In genomic region chr17:82037113-82037888, GRCh38 we compare ENCODE assay signal across 8 cellular contexts. TPM values are rescaled to one million over a fixed set of nuclear protein-coding genes. Genes with fewer than 3 reads are reported as not detected.
A peak's percentile ranks its signal among the peaks of the same experiment; 100 is the strongest.
DNase-seq lines count a peak whose midpoint lies in the region; ATAC-seq, FAIRE-seq and TF ChIP-seq lines count a peak whose summit lies in the region.

DCXR (minus strand) TSS chr17:82037697; CDS start chr17:82037682, 15 bp downstream.

- H3K36me3 ChIP-seq in DND-41 (ENCODE audit: insufficient read depth, low read length) (peaks cover 28% of the 10 kb centered on the region), Karpas-422 (ENCODE audit: insufficient read depth, low read length) (no peaks in the 10 kb centered on the region)

- TF ChIP-seq CTCF in DND-41 (IDR thresholded peaks at IDR 0.05; ENCODE audit: borderline replicate concordance, extremely low read depth, low read length, poor library complexity, severe bottlenecking), result peak; percentile 93

- DNase-seq in DND-41, result peak; percentile 98
- peak; percentile 98 for DNase-seq in Karpas-422
- DNase-seq in RCC 7860 (ENCODE audit: low spot score), result peak; percentile 84
- DNase-seq in activated T-cell treated with anti-CD3 and anti-CD28 coated beads, Interleukin-2, amount 50 U/mL, for 72 hours, result peak; percentile 99
- DNase-seq in myocyte (ENCODE audit: low read depth), result peak; percentile 96
- peak; percentile 94 to 96 for DNase-seq in stimulated activated CD8-positive, alpha-beta memory T cell treated with anti-CD3 and anti-CD28 coated beads, Interleukin-7, amount 100 ng/mL, for 48 hours (ENCODE audit: extremely low read depth in 1 of 2, low read depth in 1 of 2)

- no peaks in the 10 kb centered on the region for H3K9me2 ChIP-seq in Karpas-422 (replicated peaks; ENCODE audit: insufficient read depth, low read length)

- H3K9me3 ChIP-seq in DND-41 (ENCODE audit: insufficient read depth, low read length, severe bottlenecking) (no peaks in the 10 kb centered on the region), Karpas-422 (ENCODE audit: low read length) (no peaks in the 10 kb centered on the region)

- H3K4me2 ChIP-seq in DND-41 (ENCODE audit: insufficient read depth, low read length) (peak within 1 kb of the TSS; percentile 85), Karpas-422 (ENCODE audit: low read depth, low read length, poor library complexity, severe bottlenecking) (peak within 1 kb of the TSS; percentile 97)

- H4K20me1 ChIP-seq in DND-41 (ENCODE audit: insufficient read depth, low read length) (peaks cover 29% of the 10 kb centered on the region), Karpas-422 (ENCODE audit: insufficient read depth, low read depth, low read length) (0 out of 2 replicates have a peak, but pooled peaks cover 6% of the 10 kb centered on the region)

- ATAC-seq in DND-41 (ENCODE audit: insufficient read depth, low read depth) (peak; percentile 94), GM21786 (IDR thresholded peaks at IDR 0.05; ENCODE audit: unreplicated experiment) (peak; percentile 91), esophagus mucosa (peak; percentile 92)
- ATAC-seq in activated T-cell treated with anti-CD3 and anti-CD28 coated beads, Interleukin-2, amount 50 U/mL, for 72 hours (replicated peaks in 1 of 2), result peak; percentile 95 to 96

- H3K4me1 ChIP-seq in DND-41 (ENCODE audit: insufficient read depth, low read length) (peaks cover 31% of the 10 kb centered on the region), Karpas-422 (ENCODE audit: low read length) (peaks cover 17% of the 10 kb centered on the region)

- peak within 1 kb of the TSS; percentile 41 for H3K27ac Mint-ChIP-seq in activated T-cell treated with anti-CD3 and anti-CD28 coated beads, Interleukin-2, amount 50 U/mL, for 72 hours

- H3K27ac ChIP-seq in DND-41 (ENCODE audit: low read length), result peak within 1 kb of the TSS; percentile 77
- H3K27ac ChIP-seq in Karpas-422 (ENCODE audit: low read length), result peak within 1 kb of the TSS; percentile 48; the same call in 1 of the 2 replicates

- H3K4me3 Mint-ChIP-seq in activated T-cell treated with anti-CD3 and anti-CD28 coated beads, Interleukin-2, amount 50 U/mL, for 72 hours, result peak within 1 kb of the TSS; percentile 86 to 89

- peak within 1 kb of the TSS; percentile 67 to 68 for H3K4me3 ChIP-seq in DND-41 (ENCODE audit: low read depth in 1 of 2, low read length in 2 of 2)
- peak within 1 kb of the TSS; percentile 99 for H3K4me3 ChIP-seq in Karpas-422 (ENCODE audit: low read length)

- H3K36me3 Mint-ChIP-seq in activated T-cell treated with anti-CD3 and anti-CD28 coated beads, Interleukin-2, amount 50 U/mL, for 72 hours (ENCODE audit: insufficient read depth in 2 of 2), result no peaks in the 10 kb centered on the region

- H3K27me3 Mint-ChIP-seq in activated T-cell treated with anti-CD3 and anti-CD28 coated beads, Interleukin-2, amount 50 U/mL, for 72 hours (ENCODE audit: low read depth), result no peaks in the 10 kb centered on the region

- no peaks in the 10 kb centered on the region for H3K9me3 Mint-ChIP-seq in activated T-cell treated with anti-CD3 and anti-CD28 coated beads, Interleukin-2, amount 50 U/mL, for 72 hours

- H3K27me3 ChIP-seq in DND-41 (ENCODE audit: insufficient read depth, low read length, poor library complexity), result no peaks in the 10 kb centered on the region
- H3K27me3 ChIP-seq in Karpas-422 (ENCODE audit: low read length), result no peaks in the 10 kb centered on the region

- H3K9ac ChIP-seq in DND-41 (ENCODE audit: low read depth, low read length) (peak within 1 kb of the TSS; percentile 74), Karpas-422 (ENCODE audit: low read length) (peak within 1 kb of the TSS; percentile 92)

- H2AFZ ChIP-seq in DND-41 (ENCODE audit: low read depth, low read length) (peak within 1 kb of the TSS; percentile 99), Karpas-422 (ENCODE audit: low read length) (peak within 1 kb of the TSS; percentile 97)

- H3K79me2 ChIP-seq in DND-41 (ENCODE audit: insufficient read depth, low read length) (peaks cover 16% of the 10 kb centered on the region), Karpas-422 (ENCODE audit: low read length) (peaks cover 11% of the 10 kb centered on the region)

- FAIRE-seq in RCC 7860 (lab: Jason Lieb, UNC), result peak; percentile 79

- H3K4me1 Mint-ChIP-seq in activated T-cell treated with anti-CD3 and anti-CD28 coated beads, Interleukin-2, amount 50 U/mL, for 72 hours (ENCODE audit: low read depth), result peaks cover 12% of the 10 kb centered on the region

RNA-seq across cellular contexts. Expression of gene DCXR, which starts in this region (rescaled TPM):
- total RNA-seq in Karpas-422 (2014; rRNA removed; shearing (Covaris generic); ENCODE audit: low replicate concordance), result 103 and 164 TPM in 2 replicates
- 100 to 1,000 TPM; 114 to 125 TPM for total RNA-seq in activated T-cell treated with anti-CD3 and anti-CD28 coated beads, Interleukin-2, amount 50 U/mL, for 72 hours
- 138 TPM for total RNA-seq in esophagus mucosa
- total RNA-seq in myocyte, result 99.4 and 105 TPM in 2 replicates
- 69.7 TPM for polyA plus RNA-seq in myocyte (2012)

Comparison
In these comparisons a context has a peak if more than half of its experiments do, and no peak if none do; other contexts are left out.
1. Peak in every context shown above with its lines: DNase-seq, ATAC-seq, H3K4me3 ChIP-seq and H3K27ac ChIP-seq.